ENCODE assay signal across 1 cellular context in the genomic region with DNA sequence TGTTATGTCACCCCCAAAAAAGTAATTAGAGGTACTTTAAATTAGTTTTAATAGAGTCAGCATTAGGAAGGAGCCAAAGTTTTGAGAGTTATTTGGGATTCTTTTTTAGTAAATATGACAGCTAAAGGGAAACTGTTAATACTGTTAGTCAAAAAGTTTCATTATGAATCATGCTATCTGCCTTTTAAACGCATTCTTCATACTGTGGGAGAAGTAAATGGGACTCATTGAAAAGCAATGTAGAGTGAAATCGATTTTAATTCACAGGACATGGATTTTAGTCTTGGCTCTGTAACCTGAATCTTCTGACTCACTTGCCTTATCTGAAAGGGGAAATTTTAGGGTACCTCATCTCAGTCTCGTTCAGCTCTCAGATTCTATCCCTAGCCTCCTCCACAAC.
TF ChIP-seq lines count a peak whose summit lies in the region.

No MANE protein-coding gene starts in this region.

TF ChIP-seq in IMR-90, 13 proteins besides CTCF, POLR2A, EP300 and RAD21:
- TF ChIP-seq, protein P1, sequence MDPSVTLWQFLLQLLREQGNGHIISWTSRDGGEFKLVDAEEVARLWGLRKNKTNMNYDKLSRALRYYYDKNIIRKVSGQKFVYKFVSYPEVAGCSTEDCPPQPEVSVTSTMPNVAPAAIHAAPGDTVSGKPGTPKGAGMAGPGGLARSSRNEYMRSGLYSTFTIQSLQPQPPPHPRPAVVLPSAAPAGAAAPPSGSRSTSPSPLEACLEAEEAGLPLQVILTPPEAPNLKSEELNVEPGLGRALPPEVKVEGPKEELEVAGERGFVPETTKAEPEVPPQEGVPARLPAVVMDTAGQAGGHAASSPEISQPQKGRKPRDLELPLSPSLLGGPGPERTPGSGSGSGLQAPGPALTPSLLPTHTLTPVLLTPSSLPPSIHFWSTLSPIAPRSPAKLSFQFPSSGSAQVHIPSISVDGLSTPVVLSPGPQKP (IDR thresholded peaks at IDR 0.05; ENCODE audit: borderline replicate concordance, low read depth, low read length), result no peak
- no peak for TF ChIP-seq SMC3 (IDR thresholded peaks at IDR 0.05; ENCODE audit: low read depth, low read length)
